26 cellular contexts compared by ENCODE assay signal in genomic region chr12:23356440-23356839, GRCh38.
"Had no signal": no experiment of that assay in that cellular context is flagged by ENCODE, and none has a peak within 500 bp of the region (broad histone marks: within the 10 kb centered on the region; RNA-seq: fewer than 3 reads in every experiment).

No MANE protein-coding gene starts in this region.

- H3K4me2 ChIP-seq: hepatocyte had no signal

- H3K4me1 Mint-ChIP-seq: naive thymus-derived CD4-positive, alpha-beta T cell; nephron progenitor cell; stimulated activated naive B cell treated with anti-CD40 and anti-IgM and Interleukin-4, amounts not matched to agents 10 μg/mL and 1 μg/mL and 100 μg/mL, for 72 hours had no signal

- H3K4me3 Mint-ChIP-seq: naive thymus-derived CD4-positive, alpha-beta T cell; nephron progenitor cell; stimulated activated naive B cell treated with anti-CD40 and anti-IgM and Interleukin-4, amounts not matched to agents 10 μg/mL and 1 μg/mL and 100 μg/mL, for 72 hours; stimulated activated naive CD8-positive, alpha-beta T cell treated with anti-CD3 and anti-CD28 coated beads, Interleukin-15, Interleukin-2, amounts not matched to agents 100 ng/mL and 50 ng/mL, for 24 hours had no signal

- H3K4me3 ChIP-seq: dorsolateral prefrontal cortex, gastrocnemius medialis, heart left ventricle, hepatocyte, left lung, ovary, psoas muscle, sigmoid colon, vagina had no signal

- H3K36me3 Mint-ChIP-seq: naive thymus-derived CD4-positive, alpha-beta T cell; stimulated activated naive B cell treated with anti-CD40 and anti-IgM and Interleukin-4, amounts not matched to agents 10 μg/mL and 1 μg/mL and 100 μg/mL, for 72 hours had no signal

- DNase-seq: dorsolateral prefrontal cortex; effector CD4-positive, alpha-beta T cell; foreskin fibroblast; gastrocnemius medialis; heart left ventricle; left cardiac atrium; left lung; mesenchymal stem cell; midbrain; naive thymus-derived CD4-positive, alpha-beta T cell; nephron progenitor cell; occipital lobe; ovary; posterior cingulate gyrus; psoas muscle; right cardiac atrium; sigmoid colon; stimulated activated CD4-positive, alpha-beta T cell treated with anti-CD3 and anti-CD28 coated beads, Interleukin-4, amount 100 ng/mL, for 4 hours; stimulated activated naive B cell treated with anti-CD40 and anti-IgM and Interleukin-4, amounts not matched to agents 10 μg/mL and 1 μg/mL and 100 μg/mL, for 72 hours; trophoblast cell had no signal

- H3K27ac ChIP-seq: dorsolateral prefrontal cortex, epithelial cell of prostate, gastrocnemius medialis, heart left ventricle, hepatocyte, left lung, ovary, psoas muscle, sigmoid colon, vagina had no signal

- H3K36me3 ChIP-seq: gastrocnemius medialis, heart left ventricle, left lung, ovary, sigmoid colon, vagina had no signal

- FAIRE-seq: islet of Langerhans had no signal

- H3K79me2 ChIP-seq: hepatocyte had no signal

- H3K27me3 ChIP-seq: gastrocnemius medialis, heart left ventricle, hepatocyte, left lung, ovary, sigmoid colon, vagina had no signal

- H3K4me1 ChIP-seq: gastrocnemius medialis, left lung, psoas muscle, vagina had no signal

- ATAC-seq: esophagus mucosa; gastrocnemius medialis; heart left ventricle; left cardiac atrium; left lung; naive thymus-derived CD4-positive, alpha-beta T cell; psoas muscle; right cardiac atrium; stimulated activated naive B cell treated with anti-CD40 and anti-IgM and Interleukin-4, amounts not matched to agents 10 μg/mL and 1 μg/mL and 100 μg/mL, for 72 hours had no signal

- H3K27ac Mint-ChIP-seq: naive thymus-derived CD4-positive, alpha-beta T cell; nephron progenitor cell; stimulated activated naive B cell treated with anti-CD40 and anti-IgM and Interleukin-4, amounts not matched to agents 10 μg/mL and 1 μg/mL and 100 μg/mL, for 72 hours; stimulated activated naive CD8-positive, alpha-beta T cell treated with anti-CD3 and anti-CD28 coated beads, Interleukin-15, Interleukin-2, amounts not matched to agents 100 ng/mL and 50 ng/mL, for 24 hours had no signal

- H3K9me3 Mint-ChIP-seq: nephron progenitor cell had no signal
